In the genomic region with DNA sequence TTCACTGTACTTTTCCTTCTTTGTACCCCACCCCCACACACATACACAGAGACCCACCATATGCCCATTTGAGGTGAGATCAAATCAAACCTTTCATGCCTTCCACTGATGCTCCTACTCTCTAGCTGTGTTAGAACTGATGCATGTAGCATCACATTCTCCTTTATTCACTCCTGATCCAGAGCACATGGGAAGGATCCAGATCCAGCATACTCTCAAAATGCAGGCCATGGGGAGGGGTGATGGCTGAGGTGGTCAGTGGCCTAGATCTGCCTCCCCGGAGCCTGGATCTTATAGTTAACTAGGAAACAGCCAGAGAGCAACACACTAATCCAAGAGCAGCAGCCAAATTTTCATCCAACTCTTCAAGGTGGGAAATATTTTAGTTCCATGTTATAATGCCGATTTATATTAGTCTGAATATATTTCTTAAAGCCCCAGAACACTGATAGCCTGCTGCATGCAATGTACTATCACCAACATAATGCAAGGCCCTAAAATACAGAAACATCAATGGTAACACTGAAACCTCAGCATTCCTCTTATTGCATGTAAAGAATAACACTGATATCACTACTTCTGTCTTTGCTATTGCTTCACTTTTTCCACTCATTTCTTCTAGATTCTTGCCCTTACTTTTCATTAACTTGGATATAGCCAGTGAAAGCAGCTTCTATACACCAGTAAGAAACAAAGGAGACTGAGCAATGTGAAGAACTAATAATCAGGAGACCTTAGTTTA, we compare ENCODE assay signal across 1 cellular context.
TF ChIP-seq lines count a peak whose summit lies in the region.

No MANE protein-coding gene starts in this region.

TF ChIP-seq in HEK293, 187 proteins besides CTCF, POLR2A, EP300 and RAD21:
- TF ChIP-seq, protein P1, sequence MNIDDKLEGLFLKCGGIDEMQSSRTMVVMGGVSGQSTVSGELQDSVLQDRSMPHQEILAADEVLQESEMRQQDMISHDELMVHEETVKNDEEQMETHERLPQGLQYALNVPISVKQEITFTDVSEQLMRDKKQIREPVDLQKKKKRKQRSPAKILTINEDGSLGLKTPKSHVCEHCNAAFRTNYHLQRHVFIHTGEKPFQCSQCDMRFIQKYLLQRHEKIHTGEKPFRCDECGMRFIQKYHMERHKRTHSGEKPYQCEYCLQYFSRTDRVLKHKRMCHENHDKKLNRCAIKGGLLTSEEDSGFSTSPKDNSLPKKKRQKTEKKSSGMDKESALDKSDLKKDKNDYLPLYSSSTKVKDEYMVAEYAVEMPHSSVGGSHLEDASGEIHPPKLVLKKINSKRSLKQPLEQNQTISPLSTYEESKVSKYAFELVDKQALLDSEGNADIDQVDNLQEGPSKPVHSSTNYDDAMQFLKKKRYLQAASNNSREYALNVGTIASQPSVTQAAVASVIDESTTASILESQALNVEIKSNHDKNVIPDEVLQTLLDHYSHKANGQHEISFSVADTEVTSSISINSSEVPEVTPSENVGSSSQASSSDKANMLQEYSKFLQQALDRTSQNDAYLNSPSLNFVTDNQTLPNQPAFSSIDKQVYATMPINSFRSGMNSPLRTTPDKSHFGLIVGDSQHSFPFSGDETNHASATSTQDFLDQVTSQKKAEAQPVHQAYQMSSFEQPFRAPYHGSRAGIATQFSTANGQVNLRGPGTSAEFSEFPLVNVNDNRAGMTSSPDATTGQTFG (tag by site-specific recombination; IDR thresholded peaks at IDR 0.05; ENCODE audit: borderline replicate concordance): no peak
- TF ChIP-seq PRDM1 (tag by site-specific recombination; IDR thresholded peaks at IDR 0.05) (peak; percentile 42), ZBTB17 (tag by site-specific recombination; IDR thresholded peaks at IDR 0.05) (peak; percentile 30; the same call in 1 of the 2 replicates)
